Comparison of ENCODE assay signal across 17 cellular contexts in genomic region chr12:29639893-29640495, GRCh38.
DNase-seq lines count a peak whose midpoint lies in the region; ATAC-seq and TF ChIP-seq lines count a peak whose summit lies in the region.
"Had no signal": no experiment of that assay in that cellular context is flagged by ENCODE, and none has a peak within 500 bp of the region (broad histone marks: within the 10 kb centered on the region; RNA-seq: fewer than 3 reads in every experiment).

No MANE protein-coding gene starts in this region.

- H3K36me3 Mint-ChIP-seq in progenitor cell of endocrine pancreas (ENCODE audit: insufficient read depth) = peaks cover 19% of the 10 kb centered on the region

- intact Hi-C loops in ascending aorta (cut with DNase I) = no loop called here

- H3K27me3 Mint-ChIP-seq in progenitor cell of endocrine pancreas = no peaks in the 10 kb centered on the region
- peaks cover 15% of the 10 kb centered on the region for H3K27me3 Mint-ChIP-seq in stimulated activated naive CD8-positive, alpha-beta T cell treated with anti-CD3 and anti-CD28 coated beads, Interleukin-15, amount 100 ng/mL, for 72 hours

- H3K4me1 Mint-ChIP-seq in progenitor cell of endocrine pancreas (ENCODE audit: low read depth) = peaks cover 17% of the 10 kb centered on the region
- no peaks in the 10 kb centered on the region for H3K4me1 Mint-ChIP-seq in stimulated activated naive CD8-positive, alpha-beta T cell treated with anti-CD3 and anti-CD28 coated beads, Interleukin-15, amount 100 ng/mL, for 72 hours
- H3K4me1 Mint-ChIP-seq: CD8-positive, alpha-beta memory T cell had no signal

- DNase-seq in Caki2 (ENCODE audit: low read depth) = peak; percentile 6
- no peak for DNase-seq in ascending aorta (ENCODE audit: low spot score in 2 of 2)
- DNase-seq in right atrium auricular region (ENCODE audit: low spot score) = no peak
- no peak for DNase-seq in progenitor cell of endocrine pancreas (ENCODE audit: low spot score, unreplicated experiment)
- DNase-seq in brain microvascular endothelial cell = no peak
- no peak for DNase-seq in stimulated activated naive CD8-positive, alpha-beta T cell treated with anti-CD3 and anti-CD28 coated beads, Interleukin-15, amount 100 ng/mL, for 72 hours
- no peak for DNase-seq in retina
- DNase-seq: activated CD4-positive, alpha-beta T cell treated with anti-CD3 and anti-CD28 coated beads for 48 hours; activated T-cell treated with anti-CD3 and anti-CD28 coated beads, Interleukin-2, amount 50 U/mL, for 72 hours; amygdala; CD8-positive, alpha-beta memory T cell; NCI-H187; NCI-H748 treated with DMSO at 0.1 percent for 48 hours; RPMI8226; stimulated activated naive CD8-positive, alpha-beta T cell treated with anti-CD3 and anti-CD28 coated beads, Interleukin-15, Interleukin-2, amounts not matched to agents 100 U/mL and 50 U/mL, for 24 hours had no signal

- H3K9me3 ChIP-seq in ascending aorta = no peaks in the 10 kb centered on the region
- no peaks in the 10 kb centered on the region for H3K9me3 ChIP-seq in right atrium auricular region

- peaks cover 17% of the 10 kb centered on the region for H3K9me3 Mint-ChIP-seq in progenitor cell of endocrine pancreas (ENCODE audit: low read depth)
- no peaks in the 10 kb centered on the region for H3K9me3 Mint-ChIP-seq in stimulated activated naive CD8-positive, alpha-beta T cell treated with anti-CD3 and anti-CD28 coated beads, Interleukin-15, amount 100 ng/mL, for 72 hours
- H3K9me3 Mint-ChIP-seq: activated T-cell treated with anti-CD3 and anti-CD28 coated beads, Interleukin-2, amount 50 U/mL, for 72 hours had no signal

- in situ Hi-C loops in Caki2 (cut with HindIII; ENCODE audit: low pct_unique_long_range_greater_than_20kb, low sequenced_read_pairs) = no loop called here
- in situ Hi-C loops in brain microvascular endothelial cell (cut with HindIII; ENCODE audit: low pct_ligation_motif_present, low sequenced_read_pairs) = no loop called here

- H3K27me3 ChIP-seq in ascending aorta = no peaks in the 10 kb centered on the region
- H3K27me3 ChIP-seq in right atrium auricular region = no peaks in the 10 kb centered on the region
- no peaks in the 10 kb centered on the region for H3K27me3 ChIP-seq in brain microvascular endothelial cell (replicated peaks)
- H3K27me3 ChIP-seq: dorsolateral prefrontal cortex had no signal

- H3K27ac ChIP-seq in ascending aorta = peak overlapping the region; percentile 68 to 75
- H3K27ac ChIP-seq in right atrium auricular region = peak overlapping the region; percentile 61 to 76
- no peak overlapping the region for H3K27ac ChIP-seq in brain microvascular endothelial cell

- ATAC-seq in GM21825 (IDR thresholded peaks at IDR 0.05; ENCODE audit: unreplicated experiment) = no peak
- ATAC-seq in stimulated activated naive CD8-positive, alpha-beta T cell treated with anti-CD3 and anti-CD28 coated beads, Interleukin-15, amount 100 ng/mL, for 72 hours = no peak
- ATAC-seq: activated T-cell treated with anti-CD3 and anti-CD28 coated beads, Interleukin-2, amount 50 U/mL, for 72 hours; stimulated activated naive CD8-positive, alpha-beta T cell treated with anti-CD3 and anti-CD28 coated beads, Interleukin-15, Interleukin-2, amounts not matched to agents 100 U/mL and 50 U/mL, for 24 hours had no signal

- H3K36me3 ChIP-seq in ascending aorta (no peaks in the 10 kb centered on the region), right atrium auricular region (no peaks in the 10 kb centered on the region), brain microvascular endothelial cell (replicated peaks) (no peaks in the 10 kb centered on the region)

- peaks cover 0 to 8% of the 10 kb centered on the region in 2 donors for H3K4me1 ChIP-seq in ascending aorta
- H3K4me1 ChIP-seq in right atrium auricular region = peaks cover 0 to 21% of the 10 kb centered on the region in 2 donors

- H3K4me3 ChIP-seq in ascending aorta (peak overlapping the region in 1 of 2 donors; percentile 40), right atrium auricular region (no peak overlapping the region), brain microvascular endothelial cell (ENCODE audit: low read depth, low read length) (no peak overlapping the region)
- H3K4me3 ChIP-seq: dorsolateral prefrontal cortex had no signal

- no peak overlapping the region for H3K4me3 Mint-ChIP-seq in progenitor cell of endocrine pancreas (ENCODE audit: low read depth)
- H3K4me3 Mint-ChIP-seq in stimulated activated naive CD8-positive, alpha-beta T cell treated with anti-CD3 and anti-CD28 coated beads, Interleukin-15, amount 100 ng/mL, for 72 hours = no peak overlapping the region
- H3K4me3 Mint-ChIP-seq: activated T-cell treated with anti-CD3 and anti-CD28 coated beads, Interleukin-2, amount 50 U/mL, for 72 hours; CD8-positive, alpha-beta memory T cell had no signal

- peak overlapping the region; percentile 98 for H3K27ac Mint-ChIP-seq in progenitor cell of endocrine pancreas
- no peak overlapping the region for H3K27ac Mint-ChIP-seq in stimulated activated naive CD8-positive, alpha-beta T cell treated with anti-CD3 and anti-CD28 coated beads, Interleukin-15, amount 100 ng/mL, for 72 hours
- H3K27ac Mint-ChIP-seq: activated T-cell treated with anti-CD3 and anti-CD28 coated beads, Interleukin-2, amount 50 U/mL, for 72 hours; CD8-positive, alpha-beta memory T cell had no signal

- no peak for TF ChIP-seq CTCF in ascending aorta (IDR thresholded peaks at IDR 0.05)
- TF ChIP-seq CTCF in right atrium auricular region (IDR thresholded peaks at IDR 0.05) = no peak
- no peak for TF ChIP-seq CTCF in progenitor cell of endocrine pancreas (IDR thresholded peaks at IDR 0.05; ENCODE audit: unreplicated experiment)
- TF ChIP-seq CTCF in brain microvascular endothelial cell (IDR thresholded peaks at IDR 0.05; ENCODE audit: low read depth, low read length, missing control alignments) = no peak
